8 cellular contexts compared by ENCODE assay signal in genomic region chr6:53651149-53651763, GRCh38. TPM values are rescaled to one million over a fixed set of nuclear protein-coding genes. Genes with fewer than 3 reads are reported as not detected.
DNase-seq lines count a peak whose midpoint lies in the region; ATAC-seq and TF ChIP-seq lines count a peak whose summit lies in the region.

No MANE protein-coding gene starts in this region.

- H3K27me3 ChIP-seq in thyroid gland = no peaks in the 10 kb centered on the region

- peak overlapping the region; percentile 14 to 57 (median 46) for H3K4me3 ChIP-seq in thyroid gland (replicated peaks in 1 of 3)

- no peak for TF ChIP-seq POLR2A in thyroid gland (IDR thresholded peaks at IDR 0.05)

- DNase-seq in COLO668 (lab: John Stamatoyannopoulos, UW; ENCODE audit: unreplicated experiment) (peak; percentile 61), SHP77 (lab: John Stamatoyannopoulos, UW) (peak; percentile 75 to 81), germinal center (ENCODE audit: low spot score) (peak; percentile 33), omental fat pad (ENCODE audit: low spot score) (no peak), thyroid gland (peak; percentile 67 to 71)
- DNase-seq in activated gamma-delta T cell treated with anti-CD3 and anti-CD28 coated beads, Interleukin-2, amount 50 U/mL, for 16 hours (ENCODE audit: low read depth) = peak; percentile 44

- H3K36me3 ChIP-seq in thyroid gland = no peaks in the 10 kb centered on the region

- peak overlapping the region; percentile 76 to 89 (median 79) for H3K27ac ChIP-seq in thyroid gland

- H3K4me1 ChIP-seq in thyroid gland = peaks cover 0 to 11% of the 10 kb centered on the region in 2 donors

- intact Hi-C loops in thyroid gland (cut with DNase I) = no loop called here

- WGBS in thyroid gland, 2 donors = 2 to 4% methylated on average over 13 to 26 of the region's 26 CpGs

- no peaks in the 10 kb centered on the region for H3K9me3 ChIP-seq in thyroid gland

- peak; percentile 41; the same call in 1 of the 2 replicates for TF ChIP-seq CTCF in LNCAP (IDR thresholded peaks at IDR 0.05)
- TF ChIP-seq CTCF in omental fat pad (IDR thresholded peaks at IDR 0.05) = no peak
- TF ChIP-seq CTCF in thyroid gland (IDR thresholded peaks at IDR 0.05) = peak in 5 of 6 experiments; percentile 11 to 71 (median 43)

- ATAC-seq in GM21528 (IDR thresholded peaks at IDR 0.05; ENCODE audit: low FRiP score, unreplicated experiment) (peak; percentile 39), omental fat pad (ENCODE audit: low FRiP score) (peak; percentile 49)

RNA-seq across cellular contexts. Expression of gene KLHL31, which starts 14.3 kb away (rescaled TPM):
- total RNA-seq in omental fat pad = 10 to 100 TPM in 3 of 4 donors, 1 to 10 TPM in 1; 9.5 to 23.8 (median 14.4) TPM
- total RNA-seq in thyroid gland = 1 to 10 TPM in 2 of 4 donors, under 1 TPM in 2; 0.54 to 1.6 (median 1.0) TPM

Comparison
In these comparisons a context has a peak if more than half of its experiments do, and no peak if none do; other contexts are left out.
1. CTCF ChIP-seq: peak in LNCAP (single experiment) and thyroid gland (5 of 6); none in omental fat pad (0 of 3).
2. RNA of gene KLHL31, which starts 14.3 kb away (total RNA-seq): 9.5 to 23.8 TPM in omental fat pad; 0.54 to 1.6 TPM in thyroid gland; every median in the first group is over 4 times any median in the second.